ENCODE assay signal across 1 cellular context in genomic region chr14:29054119-29054518, GRCh38.
TF ChIP-seq lines count a peak whose summit lies in the region.

No MANE protein-coding gene starts in this region.

TF ChIP-seq in H1, 55 proteins besides CTCF, POLR2A, EP300 and RAD21 (continued from another document):
- no peak for TF ChIP-seq CHD7 (IDR thresholded peaks at IDR 0.05; ENCODE audit: insufficient replicate concordance, low read length)
